Comparison of ENCODE assay signal across 2 cellular contexts in the genomic region with DNA sequence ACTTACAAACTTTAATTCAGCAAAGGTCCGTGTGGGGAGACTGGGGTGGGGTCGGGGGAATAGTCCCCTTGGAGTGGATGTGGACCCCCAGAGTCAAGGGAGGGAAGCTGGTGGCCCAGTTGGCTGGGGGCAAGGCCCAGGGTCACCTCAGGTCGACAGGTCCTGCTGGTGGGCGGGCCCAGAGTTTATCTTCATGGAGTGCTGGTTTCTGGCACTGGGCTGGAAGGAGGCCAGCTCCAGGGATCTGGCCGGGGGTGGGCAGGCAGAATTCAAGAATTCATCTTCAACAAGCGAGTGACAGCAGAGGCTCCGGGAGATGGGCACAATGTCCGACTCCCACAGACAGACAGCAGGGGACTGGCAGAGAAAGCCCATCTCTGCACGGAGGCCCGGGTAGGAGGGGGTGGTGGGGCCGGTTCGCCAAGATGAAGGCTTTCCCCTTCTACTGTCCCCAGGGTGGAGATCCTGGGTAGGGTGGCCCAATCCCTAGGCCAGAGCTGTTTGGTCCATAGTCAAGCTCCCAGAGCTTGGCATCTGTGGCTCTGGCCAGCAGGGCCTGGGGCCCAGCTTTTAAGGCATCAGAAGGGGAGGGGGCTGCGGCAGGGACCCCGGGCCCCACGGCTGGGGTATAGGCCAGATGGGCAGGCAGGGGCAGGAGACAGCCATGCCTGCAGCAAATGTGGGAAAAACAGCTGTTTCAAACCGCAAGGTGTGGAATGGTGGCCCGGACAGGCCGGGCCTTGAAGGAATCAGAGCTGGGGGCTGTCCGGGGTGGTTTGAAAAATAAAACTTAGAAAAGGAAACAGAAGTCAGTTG.
TF ChIP-seq lines count a peak whose summit lies in the region.

No MANE protein-coding gene starts in this region.

TF ChIP-seq in HEK293, 187 proteins besides CTCF, POLR2A, EP300 and RAD21 (continued from another document and continues in another):
- TF ChIP-seq SCRT2 (tag by site-specific recombination; IDR thresholded peaks at IDR 0.05) = no peak
- TF ChIP-seq TCF7L2 (IDR thresholded peaks at IDR 0.05; ENCODE audit: borderline replicate concordance, low read depth, low read length) = no peak
- no peak for TF ChIP-seq ZNF571 (tag by site-specific recombination; IDR thresholded peaks at IDR 0.05)
- TF ChIP-seq ZNF544 (tag by site-specific recombination; IDR thresholded peaks at IDR 0.05) = no peak
- no peak for TF ChIP-seq ZNF791 (tag by site-specific recombination; IDR thresholded peaks at IDR 0.05)
- TF ChIP-seq, protein P1, sequence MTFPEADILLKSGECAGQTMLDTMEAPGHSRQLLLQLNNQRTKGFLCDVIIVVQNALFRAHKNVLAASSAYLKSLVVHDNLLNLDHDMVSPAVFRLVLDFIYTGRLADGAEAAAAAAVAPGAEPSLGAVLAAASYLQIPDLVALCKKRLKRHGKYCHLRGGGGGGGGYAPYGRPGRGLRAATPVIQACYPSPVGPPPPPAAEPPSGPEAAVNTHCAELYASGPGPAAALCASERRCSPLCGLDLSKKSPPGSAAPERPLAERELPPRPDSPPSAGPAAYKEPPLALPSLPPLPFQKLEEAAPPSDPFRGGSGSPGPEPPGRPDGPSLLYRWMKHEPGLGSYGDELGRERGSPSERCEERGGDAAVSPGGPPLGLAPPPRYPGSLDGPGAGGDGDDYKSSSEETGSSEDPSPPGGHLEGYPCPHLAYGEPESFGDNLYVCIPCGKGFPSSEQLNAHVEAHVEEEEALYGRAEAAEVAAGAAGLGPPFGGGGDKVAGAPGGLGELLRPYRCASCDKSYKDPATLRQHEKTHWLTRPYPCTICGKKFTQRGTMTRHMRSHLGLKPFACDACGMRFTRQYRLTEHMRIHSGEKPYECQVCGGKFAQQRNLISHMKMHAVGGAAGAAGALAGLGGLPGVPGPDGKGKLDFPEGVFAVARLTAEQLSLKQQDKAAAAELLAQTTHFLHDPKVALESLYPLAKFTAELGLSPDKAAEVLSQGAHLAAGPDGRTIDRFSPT (tag by site-specific recombination; IDR thresholded peaks at IDR 0.05) = peak; percentile 16; the same call in 1 of the 2 replicates
- TF ChIP-seq, protein P2, sequence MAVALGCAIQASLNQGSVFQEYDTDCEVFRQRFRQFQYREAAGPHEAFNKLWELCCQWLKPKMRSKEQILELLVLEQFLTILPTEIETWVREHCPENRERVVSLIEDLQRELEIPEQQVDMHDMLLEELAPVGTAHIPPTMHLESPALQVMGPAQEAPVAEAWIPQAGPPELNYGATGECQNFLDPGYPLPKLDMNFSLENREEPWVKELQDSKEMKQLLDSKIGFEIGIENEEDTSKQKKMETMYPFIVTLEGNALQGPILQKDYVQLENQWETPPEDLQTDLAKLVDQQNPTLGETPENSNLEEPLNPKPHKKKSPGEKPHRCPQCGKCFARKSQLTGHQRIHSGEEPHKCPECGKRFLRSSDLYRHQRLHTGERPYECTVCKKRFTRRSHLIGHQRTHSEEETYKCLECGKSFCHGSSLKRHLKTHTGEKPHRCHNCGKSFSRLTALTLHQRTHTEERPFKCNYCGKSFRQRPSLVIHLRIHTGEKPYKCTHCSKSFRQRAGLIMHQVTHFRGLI (tag by site-specific recombination; IDR thresholded peaks at IDR 0.05) = no peak
- no peak for TF ChIP-seq ZBTB17 (tag by site-specific recombination; IDR thresholded peaks at IDR 0.05)
- no peak for TF ChIP-seq ZBTB1 (tag by site-specific recombination; IDR thresholded peaks at IDR 0.05)
- no peak for TF ChIP-seq ZNF777 (tag by site-specific recombination; IDR thresholded peaks at IDR 0.05; ENCODE audit: borderline replicate concordance)
- TF ChIP-seq REPIN1 (tag by site-specific recombination; IDR thresholded peaks at IDR 0.05; ENCODE audit: low read depth) = no peak
- TF ChIP-seq OVOL3 (tag by site-specific recombination; IDR thresholded peaks at IDR 0.05) = no peak
- no peak for TF ChIP-seq ZNF239 (tag by site-specific recombination; IDR thresholded peaks at IDR 0.05)
- TF ChIP-seq, protein P3, sequence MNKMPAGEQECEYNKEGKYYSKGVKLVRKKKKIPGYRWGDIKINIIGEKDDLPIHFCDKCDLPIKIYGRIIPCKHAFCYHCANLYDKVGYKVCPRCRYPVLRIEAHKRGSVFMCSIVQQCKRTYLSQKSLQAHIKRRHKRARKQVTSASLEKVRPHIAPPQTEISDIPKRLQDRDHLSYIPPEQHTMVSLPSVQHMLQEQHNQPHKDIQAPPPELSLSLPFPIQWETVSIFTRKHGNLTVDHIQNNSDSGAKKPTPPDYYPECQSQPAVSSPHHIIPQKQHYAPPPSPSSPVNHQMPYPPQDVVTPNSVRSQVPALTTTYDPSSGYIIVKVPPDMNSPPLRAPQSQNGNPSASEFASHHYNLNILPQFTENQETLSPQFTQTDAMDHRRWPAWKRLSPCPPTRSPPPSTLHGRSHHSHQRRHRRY (tag by site-specific recombination; IDR thresholded peaks at IDR 0.05) = no peak
- TF ChIP-seq, protein P4, sequence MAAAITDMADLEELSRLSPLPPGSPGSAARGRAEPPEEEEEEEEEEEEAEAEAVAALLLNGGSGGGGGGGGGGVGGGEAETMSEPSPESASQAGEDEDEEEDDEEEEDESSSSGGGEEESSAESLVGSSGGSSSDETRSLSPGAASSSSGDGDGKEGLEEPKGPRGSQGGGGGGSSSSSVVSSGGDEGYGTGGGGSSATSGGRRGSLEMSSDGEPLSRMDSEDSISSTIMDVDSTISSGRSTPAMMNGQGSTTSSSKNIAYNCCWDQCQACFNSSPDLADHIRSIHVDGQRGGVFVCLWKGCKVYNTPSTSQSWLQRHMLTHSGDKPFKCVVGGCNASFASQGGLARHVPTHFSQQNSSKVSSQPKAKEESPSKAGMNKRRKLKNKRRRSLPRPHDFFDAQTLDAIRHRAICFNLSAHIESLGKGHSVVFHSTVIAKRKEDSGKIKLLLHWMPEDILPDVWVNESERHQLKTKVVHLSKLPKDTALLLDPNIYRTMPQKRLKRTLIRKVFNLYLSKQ (tag by site-specific recombination; IDR thresholded peaks at IDR 0.05; ENCODE audit: borderline replicate concordance) = no peak
- TF ChIP-seq SP7 (tag by site-specific recombination; IDR thresholded peaks at IDR 0.05) = no peak
- 0 out of 2 replicates have a peak, but pooled peaks have one; percentile 8 for TF ChIP-seq ZEB2 (tag by site-specific recombination; IDR thresholded peaks at IDR 0.05)
- TF ChIP-seq, protein P5, sequence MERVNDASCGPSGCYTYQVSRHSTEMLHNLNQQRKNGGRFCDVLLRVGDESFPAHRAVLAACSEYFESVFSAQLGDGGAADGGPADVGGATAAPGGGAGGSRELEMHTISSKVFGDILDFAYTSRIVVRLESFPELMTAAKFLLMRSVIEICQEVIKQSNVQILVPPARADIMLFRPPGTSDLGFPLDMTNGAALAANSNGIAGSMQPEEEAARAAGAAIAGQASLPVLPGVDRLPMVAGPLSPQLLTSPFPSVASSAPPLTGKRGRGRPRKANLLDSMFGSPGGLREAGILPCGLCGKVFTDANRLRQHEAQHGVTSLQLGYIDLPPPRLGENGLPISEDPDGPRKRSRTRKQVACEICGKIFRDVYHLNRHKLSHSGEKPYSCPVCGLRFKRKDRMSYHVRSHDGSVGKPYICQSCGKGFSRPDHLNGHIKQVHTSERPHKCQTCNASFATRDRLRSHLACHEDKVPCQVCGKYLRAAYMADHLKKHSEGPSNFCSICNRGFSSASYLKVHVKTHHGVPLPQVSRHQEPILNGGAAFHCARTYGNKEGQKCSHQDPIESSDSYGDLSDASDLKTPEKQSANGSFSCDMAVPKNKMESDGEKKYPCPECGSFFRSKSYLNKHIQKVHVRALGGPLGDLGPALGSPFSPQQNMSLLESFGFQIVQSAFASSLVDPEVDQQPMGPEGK (tag by site-specific recombination; IDR thresholded peaks at IDR 0.05) = 0 out of 2 replicates have a peak, but pooled peaks have one; percentile 42
- no peak for TF ChIP-seq ZNF223 (tag by site-specific recombination; IDR thresholded peaks at IDR 0.05)
- TF ChIP-seq ZFP41 (tag by site-specific recombination; IDR thresholded peaks at IDR 0.05; ENCODE audit: borderline replicate concordance) = no peak
- TF ChIP-seq ZNF549 (tag by site-specific recombination; IDR thresholded peaks at IDR 0.05) = no peak

TF ChIP-seq in SK-N-SH, 30 proteins besides CTCF, POLR2A, EP300 and RAD21 (continued from another document):
- TF ChIP-seq SIN3A (IDR thresholded peaks at IDR 0.05; ENCODE audit: borderline replicate concordance, low read depth, low read length) (no peak), TEAD4 (IDR thresholded peaks at IDR 0.05; ENCODE audit: borderline replicate concordance, insufficient read depth) (no peak), FOXJ3 (CRISPR knock-in tag; IDR thresholded peaks at IDR 0.05) (no peak), FOXM1 (IDR thresholded peaks at IDR 0.05; ENCODE audit: low read depth) (no peak), EZH2phosphoT487 (IDR thresholded peaks at IDR 0.05; ENCODE audit: borderline replicate concordance, low read depth) (no peak), MEF2A (IDR thresholded peaks at IDR 0.05; ENCODE audit: borderline replicate concordance, low read depth) (no peak), YY1 (IDR thresholded peaks at IDR 0.05; ENCODE audit: low read depth) (no peak), TCF12 (IDR thresholded peaks at IDR 0.05) (no peak), FOSL2 (IDR thresholded peaks at IDR 0.05; ENCODE audit: borderline replicate concordance, low read depth) (no peak), GABPA (IDR thresholded peaks at IDR 0.05; ENCODE audit: low read depth) (no peak)
- TF ChIP-seq, protein P6, sequence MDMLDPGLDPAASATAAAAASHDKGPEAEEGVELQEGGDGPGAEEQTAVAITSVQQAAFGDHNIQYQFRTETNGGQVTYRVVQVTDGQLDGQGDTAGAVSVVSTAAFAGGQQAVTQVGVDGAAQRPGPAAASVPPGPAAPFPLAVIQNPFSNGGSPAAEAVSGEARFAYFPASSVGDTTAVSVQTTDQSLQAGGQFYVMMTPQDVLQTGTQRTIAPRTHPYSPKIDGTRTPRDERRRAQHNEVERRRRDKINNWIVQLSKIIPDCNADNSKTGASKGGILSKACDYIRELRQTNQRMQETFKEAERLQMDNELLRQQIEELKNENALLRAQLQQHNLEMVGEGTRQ (IDR thresholded peaks at IDR 0.05; ENCODE audit: borderline replicate concordance, low read depth, low read length) = no peak
- TF ChIP-seq, protein P7, sequence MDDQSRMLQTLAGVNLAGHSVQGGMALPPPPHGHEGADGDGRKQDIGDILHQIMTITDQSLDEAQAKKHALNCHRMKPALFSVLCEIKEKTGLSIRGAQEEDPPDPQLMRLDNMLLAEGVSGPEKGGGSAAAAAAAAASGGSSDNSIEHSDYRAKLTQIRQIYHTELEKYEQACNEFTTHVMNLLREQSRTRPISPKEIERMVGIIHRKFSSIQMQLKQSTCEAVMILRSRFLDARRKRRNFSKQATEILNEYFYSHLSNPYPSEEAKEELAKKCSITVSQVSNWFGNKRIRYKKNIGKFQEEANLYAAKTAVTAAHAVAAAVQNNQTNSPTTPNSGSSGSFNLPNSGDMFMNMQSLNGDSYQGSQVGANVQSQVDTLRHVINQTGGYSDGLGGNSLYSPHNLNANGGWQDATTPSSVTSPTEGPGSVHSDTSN (IDR thresholded peaks at IDR 0.05) = no peak
